In genomic region chr6:124053315-124053714, GRCh38 we compare ENCODE assay signal across 34 cellular contexts.
"Had no signal": no experiment of that assay in that cellular context is flagged by ENCODE, and none has a peak within 500 bp of the region (broad histone marks: within the 10 kb centered on the region; RNA-seq: fewer than 3 reads in every experiment).

No MANE protein-coding gene starts in this region.

- H3K36me3 ChIP-seq: adrenal gland, breast epithelium, cardiac muscle cell, heart left ventricle had no signal

- H3K4me3 ChIP-seq: adrenal gland, breast epithelium, cardiac muscle cell, coronary artery, dorsolateral prefrontal cortex, heart left ventricle had no signal

- H3K9me3 Mint-ChIP-seq: activated CD4-positive, alpha-beta memory T cell treated with anti-CD3 and anti-CD28 coated beads for 36 hours; activated CD4-positive, alpha-beta T cell treated with anti-CD3 and anti-CD28 coated beads, Interleukin-2, amount 10 ng/mL, durations not matched to agents 24 days and 14 days; activated naive CD4-positive, alpha-beta T cell treated with anti-CD3 and anti-CD28 coated beads for 36 hours; activated naive CD8-positive, alpha-beta T cell treated with anti-CD3 and anti-CD28 coated beads, Interleukin-2, amount 50 U/mL, for 24 hours; activated T-helper 1 cell treated with anti-CD3 and anti-CD28 coated beads, Interleukin-12 subunit alpha, Interleukin-12 subunit beta, Interleukin-2, Interleukin-4 antibody, amounts not matched to agents 30 ng/mL and 10 ng/mL and 1 ng/mL, durations not matched to agents 14 hours and 24 hours and 36 hours; activated T-helper 2 cell treated with anti-CD3 and anti-CD28 coated beads, Interferon-gamma antibody, Interleukin-2, Interleukin-4, amounts not matched to agents 10 μg/mL and 5 μg/mL and 100 μg/mL, durations not matched to agents 14 hours and 24 hours and 36 hours; dendritic cell treated with granulocyte-macrophage colony-stimulating factor and Interleukin-4, amounts not matched to agents 40 ng/mL and 50 ng/mL, for 4 days; endodermal cell had no signal

- H3K4me1 Mint-ChIP-seq: activated CD4-positive, alpha-beta T cell treated with anti-CD3 and anti-CD28 coated beads, Interleukin-2, amount 10 ng/mL, durations not matched to agents 24 days and 14 days; activated CD8-positive, alpha-beta memory T cell treated with anti-CD3 and anti-CD28 coated beads, Interleukin-2, amount 10 ng/mL, durations not matched to agents 7 days and 5 days; activated naive CD4-positive, alpha-beta T cell treated with anti-CD3 and anti-CD28 coated beads, Interleukin-2, amount 50 U/mL, for 24 hours; central memory CD8-positive, alpha-beta T cell had no signal

- H3K27ac Mint-ChIP-seq: activated CD4-positive, alpha-beta memory T cell treated with anti-CD3 and anti-CD28 coated beads for 36 hours; activated CD4-positive, alpha-beta T cell treated with anti-CD3 and anti-CD28 coated beads for 36 hours; activated CD4-positive, alpha-beta T cell treated with anti-CD3 and anti-CD28 coated beads, Interleukin-2, amount 10 ng/mL, durations not matched to agents 24 days and 14 days; activated CD8-positive, alpha-beta memory T cell treated with anti-CD3 and anti-CD28 coated beads, Interleukin-2, amount 10 ng/mL, durations not matched to agents 7 days and 5 days; activated CD8-positive, alpha-beta T cell treated with anti-CD3 and anti-CD28 coated beads, Interleukin-2, amount 10 ng/mL, durations not matched to agents 7 days and 5 days; activated naive CD4-positive, alpha-beta T cell treated with anti-CD3 and anti-CD28 coated beads for 36 hours; activated naive CD4-positive, alpha-beta T cell treated with anti-CD3 and anti-CD28 coated beads, Interleukin-2, amount 50 U/mL, for 24 hours; activated naive CD8-positive, alpha-beta T cell treated with anti-CD3 and anti-CD28 coated beads for 36 hours; activated naive CD8-positive, alpha-beta T cell treated with anti-CD3 and anti-CD28 coated beads, Interleukin-2, amount 50 U/mL, for 24 hours; activated T-helper 1 cell treated with anti-CD3 and anti-CD28 coated beads, Interleukin-12 subunit alpha, Interleukin-12 subunit beta, Interleukin-2, Interleukin-4 antibody, amounts not matched to agents 30 ng/mL and 10 ng/mL and 1 ng/mL, durations not matched to agents 14 hours and 24 hours and 36 hours; activated T-helper 2 cell treated with anti-CD3 and anti-CD28 coated beads, Interferon-gamma antibody, Interleukin-2, Interleukin-4, amounts not matched to agents 10 μg/mL and 5 μg/mL and 100 μg/mL, durations not matched to agents 14 hours and 24 hours and 36 hours; brain; dendritic cell treated with granulocyte-macrophage colony-stimulating factor and Interleukin-4, amounts not matched to agents 40 ng/mL and 50 ng/mL, for 4 days; endodermal cell had no signal

- H3K27me3 Mint-ChIP-seq: activated CD4-positive, alpha-beta memory T cell treated with anti-CD3 and anti-CD28 coated beads for 36 hours; activated CD4-positive, alpha-beta T cell treated with anti-CD3 and anti-CD28 coated beads, Interleukin-2, amount 10 ng/mL, durations not matched to agents 24 days and 14 days; activated CD8-positive, alpha-beta memory T cell treated with anti-CD3 and anti-CD28 coated beads, Interleukin-2, amount 10 ng/mL, durations not matched to agents 7 days and 5 days; activated naive CD4-positive, alpha-beta T cell treated with anti-CD3 and anti-CD28 coated beads, Interleukin-2, amount 50 U/mL, for 24 hours; activated naive CD8-positive, alpha-beta T cell treated with anti-CD3 and anti-CD28 coated beads for 36 hours; activated naive CD8-positive, alpha-beta T cell treated with anti-CD3 and anti-CD28 coated beads, Interleukin-2, amount 50 U/mL, for 24 hours; brain; central memory CD8-positive, alpha-beta T cell; dendritic cell treated with granulocyte-macrophage colony-stimulating factor and Interleukin-4, amounts not matched to agents 40 ng/mL and 50 ng/mL, for 4 days had no signal

- H3K27me3 ChIP-seq: adrenal gland, breast epithelium, dorsolateral prefrontal cortex, heart left ventricle had no signal

- H3K27ac ChIP-seq: adrenal gland, breast epithelium, cardiac muscle cell, coronary artery, dorsolateral prefrontal cortex, heart left ventricle had no signal

- H3K36me3 Mint-ChIP-seq: activated CD4-positive, alpha-beta memory T cell treated with anti-CD3 and anti-CD28 coated beads for 36 hours; activated CD8-positive, alpha-beta memory T cell treated with anti-CD3 and anti-CD28 coated beads, Interleukin-2, amount 10 ng/mL, durations not matched to agents 7 days and 5 days; activated naive CD4-positive, alpha-beta T cell treated with anti-CD3 and anti-CD28 coated beads, Interleukin-2, amount 50 U/mL, for 24 hours; activated naive CD8-positive, alpha-beta T cell treated with anti-CD3 and anti-CD28 coated beads for 36 hours; brain had no signal

- DNase-seq: activated CD4-positive, alpha-beta memory T cell treated with anti-CD3 and anti-CD28 coated beads for 36 hours; activated CD4-positive, alpha-beta T cell treated with anti-CD3 and anti-CD28 coated beads for 36 hours; activated CD4-positive, alpha-beta T cell treated with anti-CD3 and anti-CD28 coated beads, Interleukin-2, amount 10 ng/mL, durations not matched to agents 24 days and 14 days; activated CD4-positive, CD25-positive, alpha-beta regulatory T cell; activated CD4-positive, CD25-positive, alpha-beta regulatory T cell treated with anti-CD3 and anti-CD28 coated beads, Interleukin-2, amount 50 U/mL, for 72 hours; activated CD8-positive, alpha-beta memory T cell treated with anti-CD3 and anti-CD28 coated beads, Interleukin-2, amount 10 ng/mL, durations not matched to agents 7 days and 5 days; activated CD8-positive, alpha-beta memory T cell treated with anti-CD3 and anti-CD28 coated beads, Interleukin-2, amount 50 U/mL, for 4 hours; activated CD8-positive, alpha-beta T cell treated with anti-CD3 and anti-CD28 coated beads, Interleukin-2, amount 10 ng/mL, durations not matched to agents 7 days and 5 days; activated effector memory CD4-positive, alpha-beta T cell treated with anti-CD3 and anti-CD28 coated beads, Interleukin-2, amount 50 U/mL, for 16 hours; activated naive CD4-positive, alpha-beta T cell treated with anti-CD3 and anti-CD28 coated beads for 36 hours; activated naive CD8-positive, alpha-beta T cell treated with anti-CD3 and anti-CD28 coated beads for 36 hours; activated naive CD8-positive, alpha-beta T cell treated with anti-CD3 and anti-CD28 coated beads, Interleukin-2, amount 50 U/mL, for 24 hours; activated T-cell treated with anti-CD3 and anti-CD28 coated beads, Interleukin-2, amount 50 U/mL, for 1 hour; activated T-cell treated with anti-CD3 and anti-CD28 coated beads, Interleukin-2, amount 50 U/mL, for 48 hours; adrenal gland; amygdala; aorta; dorsolateral prefrontal cortex; effector memory CD4-positive, alpha-beta T cell; endodermal cell; foreskin fibroblast; glutamatergic neuron; heart left ventricle; hypothalamus had no signal

- H3K4me1 ChIP-seq: adrenal gland, breast epithelium, heart left ventricle had no signal

- H3K4me3 Mint-ChIP-seq: activated CD4-positive, alpha-beta memory T cell treated with anti-CD3 and anti-CD28 coated beads for 36 hours; activated CD4-positive, alpha-beta T cell treated with anti-CD3 and anti-CD28 coated beads for 36 hours; activated CD4-positive, alpha-beta T cell treated with anti-CD3 and anti-CD28 coated beads, Interleukin-2, amount 10 ng/mL, durations not matched to agents 24 days and 14 days; activated CD8-positive, alpha-beta memory T cell treated with anti-CD3 and anti-CD28 coated beads, Interleukin-2, amount 10 ng/mL, durations not matched to agents 7 days and 5 days; activated CD8-positive, alpha-beta T cell treated with anti-CD3 and anti-CD28 coated beads, Interleukin-2, amount 10 ng/mL, durations not matched to agents 7 days and 5 days; activated naive CD4-positive, alpha-beta T cell treated with anti-CD3 and anti-CD28 coated beads for 36 hours; activated naive CD4-positive, alpha-beta T cell treated with anti-CD3 and anti-CD28 coated beads, Interleukin-2, amount 50 U/mL, for 24 hours; activated naive CD8-positive, alpha-beta T cell treated with anti-CD3 and anti-CD28 coated beads for 36 hours; activated naive CD8-positive, alpha-beta T cell treated with anti-CD3 and anti-CD28 coated beads, Interleukin-2, amount 50 U/mL, for 24 hours; activated T-helper 1 cell treated with anti-CD3 and anti-CD28 coated beads, Interleukin-12 subunit alpha, Interleukin-12 subunit beta, Interleukin-2, Interleukin-4 antibody, amounts not matched to agents 30 ng/mL and 10 ng/mL and 1 ng/mL, durations not matched to agents 14 hours and 24 hours and 36 hours; brain; central memory CD8-positive, alpha-beta T cell; dendritic cell treated with granulocyte-macrophage colony-stimulating factor and Interleukin-4, amounts not matched to agents 40 ng/mL and 50 ng/mL, for 4 days; endodermal cell had no signal

- ATAC-seq: activated CD8-positive, alpha-beta memory T cell treated with anti-CD3 and anti-CD28 coated beads, Interleukin-2, amount 10 ng/mL, durations not matched to agents 7 days and 5 days; activated CD8-positive, alpha-beta T cell treated with anti-CD3 and anti-CD28 coated beads, Interleukin-2, amount 10 ng/mL, durations not matched to agents 7 days and 5 days; activated naive CD8-positive, alpha-beta T cell treated with anti-CD3 and anti-CD28 coated beads, Interleukin-2, amount 50 U/mL, for 24 hours; esophagus mucosa; heart left ventricle had no signal

- H3K9me3 ChIP-seq: adrenal gland, breast epithelium, heart left ventricle had no signal
